In genomic region chr14:93332032-93332852, GRCh38 we compare ENCODE assay signal across 8 cellular contexts. TPM values are rescaled to one million over a fixed set of nuclear protein-coding genes. Genes with fewer than 3 reads are reported as not detected.
DNase-seq lines count a peak whose midpoint lies in the region; ATAC-seq and TF ChIP-seq lines count a peak whose summit lies in the region.

No MANE protein-coding gene starts in this region.

- no peaks in the 10 kb centered on the region for H3K9me3 Mint-ChIP-seq in T-cell

- peak overlapping the region; percentile 79 for H3K4me3 ChIP-seq in choroid plexus epithelial cell (ENCODE audit: low read depth, low read length)

- ATAC-seq in GM19455 (IDR thresholded peaks at IDR 0.05; ENCODE audit: unreplicated experiment): peak; percentile 57
- ATAC-seq in HG03520 (IDR thresholded peaks at IDR 0.05; ENCODE audit: unreplicated experiment): peak; percentile 50
- peak; percentile 43 to 54 (median 48) for ATAC-seq in T-cell (replicated peaks in 1 of 4)

- POLR2A ChIA-PET in T-cell (lab: Charles Lee): no interaction called here

- CTCF ChIA-PET in T-cell (lab: Charles Lee): interaction anchor here (0.6 kb wide), 2 partner anchors 95 to 800 kb away, joined by 3 read pairs; no protein-coding TSS in a partner anchor

- peak overlapping the region; percentile 82 to 93 for H3K27ac Mint-ChIP-seq in T-cell

- DNase-seq in EH (ENCODE audit: low read depth): peak; percentile 68
- DNase-seq in T-cell: peak in 16 of 34 experiments; percentile 1 to 26 (median 6)
- peak; percentile 35 for DNase-seq in choroid plexus epithelial cell (ENCODE audit: low read depth)
- DNase-seq in left kidney (ENCODE audit: low read depth, low spot score): peak; percentile 89
- DNase-seq in stimulated activated CD4-positive, alpha-beta T cell treated with anti-CD3 and anti-CD28 coated beads, Interleukin-4, amount 100 ng/mL, for 1 hour: peak; percentile 33
- no peak for DNase-seq in NCI-H128 (lab: John Stamatoyannopoulos, UW; ENCODE audit: unreplicated experiment)

- H3K4me3 Mint-ChIP-seq in T-cell: peak overlapping the region; percentile 91 to 94 (median 92)

- no peak for TF ChIP-seq CTCF in choroid plexus epithelial cell (conservative IDR thresholded peaks at IDR 0.05; ENCODE audit: low read depth, low read length)

- no peaks in the 10 kb centered on the region for H3K36me3 Mint-ChIP-seq in T-cell

- peaks cover 56 to 59% (median 58%) of the 10 kb centered on the region in 3 donors for H3K4me1 Mint-ChIP-seq in T-cell

- H3K27me3 Mint-ChIP-seq in T-cell: no peaks in the 10 kb centered on the region

RNA-seq across cellular contexts. Expression of gene BTBD7, which starts 0.6 kb away (rescaled TPM):
- 10 to 100 TPM; 21.6 to 26.1 (median 26.0) TPM for total RNA-seq in T-cell

RNA-seq across cellular contexts. Expression of gene COX8C, which starts 14.7 kb away (rescaled TPM):
- not detected for total RNA-seq in T-cell
